ENCODE assay signal across 13 cellular contexts in genomic region chr20:41064377-41064776, GRCh38. TPM values are rescaled to one million over a fixed set of nuclear protein-coding genes. Genes with fewer than 3 reads are reported as not detected.
DNase-seq lines count a peak whose midpoint lies in the region; ATAC-seq and TF ChIP-seq lines count a peak whose summit lies in the region.
"Had no signal": no experiment of that assay in that cellular context is flagged by ENCODE, and none has a peak within 500 bp of the region (broad histone marks: within the 10 kb centered on the region; RNA-seq: fewer than 3 reads in every experiment).

No MANE protein-coding gene starts in this region.

- peaks cover 11% of the 10 kb centered on the region; the same call in 1 of the 2 replicates for H3K9me1 ChIP-seq in IMR-90 (ENCODE audit: insufficient read depth, low read length)

- no peak overlapping the region for H2AK5ac ChIP-seq in IMR-90 (ENCODE audit: low read depth, low read length)

- TF ChIP-seq CTCF in GM12873 (IDR thresholded peaks at IDR 0.05; ENCODE audit: insufficient read depth, low read depth, low read length, missing control alignments), result peak; percentile 13
- no peak for TF ChIP-seq CTCF in IMR-90 (conservative IDR thresholded peaks at IDR 0.05; ENCODE audit: low read depth, low read length)

- peak overlapping the region; percentile 3; the same call in 1 of the 2 replicates for H3K23ac ChIP-seq in IMR-90 (ENCODE audit: low read depth, low read length)

- H3K4me2 ChIP-seq in IMR-90 (ENCODE audit: low read depth, low read length), result no peak overlapping the region
- H3K4me2 ChIP-seq: GM23338 had no signal

- POLR2A ChIA-PET in IMR-90 (lab: Charles Lee; ENCODE audit: unreplicated experiment), result no interaction called here

- H3K27me3 ChIP-seq in IMR-90 (ENCODE audit: control insufficient read depth, insufficient read depth, low read length), result no peaks in the 10 kb centered on the region
- H3K27me3 ChIP-seq: SJCRH30 had no signal

- intact Hi-C loops in IMR-90 (cut with micrococcal nuclease), result no loop called here

- dilution Hi-C loops in IMR-90 (cut with HindIII; ENCODE audit: low sequenced_read_pairs, unreplicated experiment), result no loop called here

- H4K5ac ChIP-seq in IMR-90 (ENCODE audit: low read depth, low read length), result no peak overlapping the region

- no peak overlapping the region for H3K9ac ChIP-seq in IMR-90 (ENCODE audit: low read depth, low read length)

- H3K4ac ChIP-seq in IMR-90 (ENCODE audit: low read depth, low read length), result no peak overlapping the region; the same call in 1 of the 2 replicates

- H3K4me3 ChIP-seq in IMR-90 (ENCODE audit: insufficient read depth, low read depth, low read length), result no peak overlapping the region
- H3K4me3 ChIP-seq: GM23338, SJCRH30 had no signal

- CTCF ChIA-PET in IMR-90 (lab: Yijun Ruan, JAX), result no interaction called here

- no peak for TF ChIP-seq RAD21 in IMR-90 (IDR thresholded peaks at IDR 0.05; ENCODE audit: low read length)

- no peak overlapping the region for H3K18ac ChIP-seq in IMR-90 (ENCODE audit: low read depth, low read length)

- H4K91ac ChIP-seq in IMR-90 (ENCODE audit: insufficient read depth, low read depth, low read length), result no peak overlapping the region

- in situ Hi-C loops in IMR-90 (cut with MboI; ENCODE audit: low sequenced_read_pairs), result no loop called here

- peaks cover 18 to 59% of the 10 kb centered on the region in 2 experiments for H3K79me1 ChIP-seq in IMR-90 (ENCODE audit: low read depth in 1 of 2, low read length in 2 of 2)

- H2BK5ac ChIP-seq in IMR-90 (ENCODE audit: low read depth, low read length, poor library complexity, severe bottlenecking), result peak overlapping the region; percentile 18

- H3K14ac ChIP-seq in IMR-90 (replicated peaks; ENCODE audit: low read depth, low read length), result 0 out of 2 replicates have a peak overlapping the region, but pooled peaks have one; percentile 11

- peaks cover 52% of the 10 kb centered on the region for H4K20me1 ChIP-seq in IMR-90 (ENCODE audit: insufficient read depth, low read length)

- DNase-seq in IMR-90 (no peak), DMS53 (lab: John Stamatoyannopoulos, UW) (no peak), NCI-H2081 (lab: John Stamatoyannopoulos, UW) (no peak), midbrain (lab: John Stamatoyannopoulos, UW) (no peak)
- DNase-seq in activated CD8-positive, alpha-beta memory T cell treated with anti-CD3 and anti-CD28 coated beads for 24 hours, result no peak
- DNase-seq: left ventricle myocardium superior, NCI-H1417, NCI-H526 treated with DMSO at 0.1 percent for 48 hours, SJCRH30 had no signal

- no peak overlapping the region for H2BK20ac ChIP-seq in IMR-90 (ENCODE audit: low read depth, low read length)

- H3K36me3 ChIP-seq in IMR-90 (ENCODE audit: control insufficient read depth, insufficient read depth, low read length), result peaks cover 18% of the 10 kb centered on the region

- H2BK120ac ChIP-seq in IMR-90 (ENCODE audit: low read depth, low read length), result no peak overlapping the region

- no peaks in the 10 kb centered on the region for H3K9me3 ChIP-seq in IMR-90 (ENCODE audit: control insufficient read depth, insufficient read depth, low read length)
- H3K9me3 ChIP-seq: SJCRH30 had no signal

- H2AK9ac ChIP-seq in IMR-90 (replicated peaks; ENCODE audit: low read depth, low read length, poor library complexity), result no peak overlapping the region

- H2AFZ ChIP-seq in IMR-90 (replicated peaks; ENCODE audit: low read length, poor library complexity), result no peak overlapping the region
- H2AFZ ChIP-seq: GM23338 had no signal

- ATAC-seq in GM19324 (IDR thresholded peaks at IDR 0.05; ENCODE audit: low FRiP score, unreplicated experiment) (peak; percentile 51), HG02798 (IDR thresholded peaks at IDR 0.05; ENCODE audit: poor library complexity, unreplicated experiment) (peak; percentile 74), IMR-90 (ENCODE audit: low read depth) (no peak)
- ATAC-seq: GM23338, left ventricle myocardium superior had no signal

- H2BK15ac ChIP-seq in IMR-90 (ENCODE audit: low read depth, low read length), result no peak overlapping the region

- H3K56ac ChIP-seq in IMR-90 (ENCODE audit: extremely low read depth, insufficient read depth, low read length), result no peak overlapping the region

- H3K27ac ChIP-seq in IMR-90 (ENCODE audit: insufficient read depth, low read length), result no peak overlapping the region
- H3K27ac ChIP-seq: SJCRH30 had no signal

- no peak overlapping the region for H4K8ac ChIP-seq in IMR-90 (ENCODE audit: low read depth in 2 of 2, low read length in 2 of 2)

- WGBS in IMR-90 (ENCODE audit: extremely low coverage in 2 of 2, insufficient read length in 1 of 2), 2 experiments, result no CpG with 5 or more reads among the region's 1 CpG

- no peaks in the 10 kb centered on the region for H3K4me1 ChIP-seq in IMR-90 (ENCODE audit: control insufficient read depth, insufficient read depth, low read length)
- H3K4me1 ChIP-seq: SJCRH30 had no signal

- BruUV-seq in IMR-90 (replicated peaks; lab: Mats Ljungman, UMichigan), result no TSS peak

- no peak for TF ChIP-seq POLR2A in IMR-90 (IDR thresholded peaks at IDR 0.05; ENCODE audit: low read depth, low read length)

TF ChIP-seq in IMR-90, 13 proteins besides CTCF, POLR2A, EP300 and RAD21:
- TF ChIP-seq NFE2L2 (IDR thresholded peaks at IDR 0.05; ENCODE audit: low read depth, low read length) (no peak), RCOR1 (IDR thresholded peaks at IDR 0.05; ENCODE audit: insufficient replicate concordance, low read length) (no peak)
TF ChIP-seq in IMR-90: peak in this region for 0.

RNA-seq across cellular contexts. Expression of gene TOP1, which starts 35.8 kb away (rescaled TPM):
- 14.0 and 20.8 TPM in 2 replicates for total RNA-seq in IMR-90 (2012; rRNA removed)
- polyA plus RNA-seq in IMR-90 (2012; rRNA removed), result 14.7 and 21.5 TPM in 2 replicates
- 3.9 and 6.4 TPM in 2 replicates for polyA plus RNA-seq in IMR-90 (2012; cell fraction: cytosol; rRNA removed)
- polyA plus RNA-seq in IMR-90 (2012; cell fraction: nucleus; rRNA removed; ENCODE audit: low replicate concordance), result 3.2 and 18.6 TPM in 2 replicates
